ENCODE assay signal across 1 cellular context in genomic region chr1:56578664-56578962, GRCh38.
TF ChIP-seq lines count a peak whose summit lies in the region.

No MANE protein-coding gene starts in this region.

TF ChIP-seq in HepG2, 621 proteins besides CTCF, POLR2A, EP300 and RAD21 (continued from another document):
- TF ChIP-seq ATF7-NPFF (CRISPR knock-in tag; IDR thresholded peaks at IDR 0.05; ENCODE audit: low read depth) = no peak
- TF ChIP-seq ZFAT (CRISPR knock-in tag; conservative IDR thresholded peaks at IDR 0.05) = 0 out of 2 replicates have a peak, but pooled peaks have one; percentile 40
- TF ChIP-seq ZNF609 (CRISPR knock-in tag; IDR thresholded peaks at IDR 0.05; ENCODE audit: borderline replicate concordance) = no peak
- TF ChIP-seq MXD4 (CRISPR knock-in tag; IDR thresholded peaks at IDR 0.05) = no peak
- no peak for TF ChIP-seq ZIK1 (CRISPR knock-in tag; IDR thresholded peaks at IDR 0.05; ENCODE audit: borderline replicate concordance, low read depth)
- 0 out of 2 replicates have a peak, but pooled peaks have one; percentile 35 for TF ChIP-seq ZFX (CRISPR knock-in tag; IDR thresholded peaks at IDR 0.05; ENCODE audit: low read depth)
- no peak for TF ChIP-seq KDM3A (CRISPR knock-in tag; IDR thresholded peaks at IDR 0.05; ENCODE audit: low read depth)
- TF ChIP-seq ZNF644 (CRISPR knock-in tag; IDR thresholded peaks at IDR 0.05; ENCODE audit: low read depth) = no peak
- no peak for TF ChIP-seq ZSCAN22 (CRISPR knock-in tag; IDR thresholded peaks at IDR 0.05)
- no peak for TF ChIP-seq USF2 (IDR thresholded peaks at IDR 0.05; ENCODE audit: low read depth, low read length)
- TF ChIP-seq USF2 (CRISPR knock-in tag; IDR thresholded peaks at IDR 0.05; ENCODE audit: borderline replicate concordance) = no peak
- no peak for TF ChIP-seq HDAC2 (CRISPR knock-in tag; IDR thresholded peaks at IDR 0.05)
- TF ChIP-seq SNAPC5 (CRISPR knock-in tag; IDR thresholded peaks at IDR 0.05; ENCODE audit: borderline replicate concordance) = no peak
- 0 out of 2 replicates have a peak, but pooled peaks have one; percentile 26 for TF ChIP-seq ZNF564 (CRISPR knock-in tag; IDR thresholded peaks at IDR 0.05)
- no peak for TF ChIP-seq RFXANK (CRISPR knock-in tag; IDR thresholded peaks at IDR 0.05)
- no peak for TF ChIP-seq ZNF546 (CRISPR knock-in tag; conservative IDR thresholded peaks at IDR 0.05)
- TF ChIP-seq CERS6 (CRISPR knock-in tag; IDR thresholded peaks at IDR 0.05) = no peak
- no peak for TF ChIP-seq HDAC6 (IDR thresholded peaks at IDR 0.05; ENCODE audit: low read depth, low read length)
- TF ChIP-seq TP53 (CRISPR knock-in tag; conservative IDR thresholded peaks at IDR 0.05) = no peak
- TF ChIP-seq TOPORS (CRISPR knock-in tag; IDR thresholded peaks at IDR 0.05) = no peak
- no peak for TF ChIP-seq ZNF687 (CRISPR knock-in tag; IDR thresholded peaks at IDR 0.05)
- TF ChIP-seq PITX1 (CRISPR knock-in tag; IDR thresholded peaks at IDR 0.05) = no peak
